Comparison of ENCODE assay signal across 9 cellular contexts in the genomic region with DNA sequence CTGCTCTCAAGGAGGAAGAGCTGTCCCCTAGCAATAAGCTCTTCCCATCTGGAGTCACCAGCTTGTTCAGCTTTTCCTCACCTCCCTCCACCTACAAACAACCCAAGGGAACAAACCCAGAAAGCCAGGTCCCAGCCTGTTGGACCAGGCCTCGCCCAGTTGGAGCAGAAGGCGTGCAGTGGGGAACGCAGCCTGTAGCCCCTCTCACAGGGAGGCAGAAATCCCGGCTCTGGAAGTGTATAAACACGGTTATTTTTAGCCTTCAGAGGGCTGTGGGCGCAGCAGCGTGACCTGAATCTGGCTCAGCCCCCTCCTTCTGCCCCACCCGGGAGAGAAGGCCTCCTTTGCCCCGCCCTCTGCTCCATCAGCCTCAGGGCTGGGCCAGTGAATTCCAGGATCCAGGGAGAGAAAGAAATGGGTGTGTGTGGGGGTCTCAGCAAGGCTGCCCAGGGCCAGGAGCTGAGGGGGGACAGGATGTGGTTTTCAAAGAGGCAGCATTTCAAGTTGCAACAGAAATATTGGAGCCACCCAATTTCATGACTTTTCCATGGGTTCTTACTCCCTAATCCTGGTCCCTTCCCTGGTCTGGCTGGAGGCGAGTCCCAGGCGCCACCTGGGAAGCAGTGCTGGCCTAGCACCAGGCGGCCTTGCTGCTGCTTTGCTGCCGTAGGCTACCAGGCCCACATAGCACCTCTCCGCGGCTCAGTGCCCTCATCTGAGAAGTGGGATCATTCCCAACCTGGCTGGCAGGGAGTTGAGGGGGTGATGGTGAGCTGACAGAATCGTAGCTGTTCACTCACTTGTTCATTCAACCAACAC. TPM values are rescaled to one million over a fixed set of nuclear protein-coding genes. Genes with fewer than 3 reads are reported as not detected.
A peak's percentile ranks its signal among the peaks of the same experiment; 100 is the strongest.
DNase-seq lines count a peak whose midpoint lies in the region; ATAC-seq and TF ChIP-seq lines count a peak whose summit lies in the region.
"Had no signal": no experiment of that assay in that cellular context is flagged by ENCODE, and none has a peak within 500 bp of the region (broad histone marks: within the 10 kb centered on the region; RNA-seq: fewer than 3 reads in every experiment).

No MANE protein-coding gene starts in this region.

- peaks cover 46% of the 10 kb centered on the region for H3K36me3 ChIP-seq in SJSA1

- H3K9me3 ChIP-seq in SJSA1 (replicated peaks) = no peaks in the 10 kb centered on the region

- TF ChIP-seq CTCF in glutamatergic neuron (IDR thresholded peaks at IDR 0.05; ENCODE audit: partially characterized antibody, unreplicated experiment) (no peak), GM13976 (IDR thresholded peaks at IDR 0.05; ENCODE audit: borderline replicate concordance, control extremely low read depth, extremely low read depth, insufficient read depth, missing control alignments) (no peak)

- H3K4me1 Mint-ChIP-seq in glutamatergic neuron (ENCODE audit: low read depth, unreplicated experiment) = peaks cover 58% of the 10 kb centered on the region
- peaks cover 2% of the 10 kb centered on the region for H3K4me1 Mint-ChIP-seq in activated CD8-positive, alpha-beta memory T cell treated with anti-CD3 and anti-CD28 coated beads, Interleukin-2, amount 10 ng/mL, durations not matched to agents 7 days and 5 days

- DNase-seq in Daoy (ENCODE audit: low read depth) (peak; percentile 46), SJSA1 (ENCODE audit: low read depth in 1 of 2, low spot score in 2 of 2) (peak; percentile 77 to 78), glutamatergic neuron (peak; percentile 70), posterior vena cava (ENCODE audit: low spot score) (peak; percentile 89), GM13976 (ENCODE audit: low spot score) (no peak)
- DNase-seq in activated CD8-positive, alpha-beta memory T cell treated with anti-CD3 and anti-CD28 coated beads, Interleukin-2, amount 10 ng/mL, durations not matched to agents 7 days and 5 days = no peak

- peak overlapping the region; percentile 98 for H3K27ac Mint-ChIP-seq in glutamatergic neuron (ENCODE audit: unreplicated experiment)
- no peak overlapping the region for H3K27ac Mint-ChIP-seq in activated CD8-positive, alpha-beta memory T cell treated with anti-CD3 and anti-CD28 coated beads, Interleukin-2, amount 10 ng/mL, durations not matched to agents 7 days and 5 days

- peaks cover 66% of the 10 kb centered on the region for H3K4me1 ChIP-seq in SJSA1 (replicated peaks)

- H3K27me3 Mint-ChIP-seq in glutamatergic neuron (ENCODE audit: unreplicated experiment) = peaks cover 29% of the 10 kb centered on the region
- no peaks in the 10 kb centered on the region for H3K27me3 Mint-ChIP-seq in activated CD8-positive, alpha-beta memory T cell treated with anti-CD3 and anti-CD28 coated beads, Interleukin-2, amount 10 ng/mL, durations not matched to agents 7 days and 5 days
- H3K27me3 Mint-ChIP-seq: activated naive CD4-positive, alpha-beta T cell treated with anti-CD3 and anti-CD28 coated beads, Interleukin-2, amount 50 U/mL, for 24 hours had no signal

- intact Hi-C loops in posterior vena cava (cut with DNase I) = no loop called here

- CTCF ChIA-PET in activated CD8-positive, alpha-beta memory T cell treated with anti-CD3 and anti-CD28 coated beads, Interleukin-2, amount 10 ng/mL, durations not matched to agents 7 days and 5 days (lab: Charles Lee) = interaction anchor here (1.5 kb wide), 1 partner anchor 93 kb away, joined by 7 read pairs; no protein-coding TSS in a partner anchor

- peak overlapping the region; percentile 71 for H3K4me3 Mint-ChIP-seq in glutamatergic neuron (ENCODE audit: unreplicated experiment)
- H3K4me3 Mint-ChIP-seq in activated CD8-positive, alpha-beta memory T cell treated with anti-CD3 and anti-CD28 coated beads, Interleukin-2, amount 10 ng/mL, durations not matched to agents 7 days and 5 days = no peak overlapping the region
- H3K4me3 Mint-ChIP-seq: activated naive CD4-positive, alpha-beta T cell treated with anti-CD3 and anti-CD28 coated beads, Interleukin-2, amount 50 U/mL, for 24 hours had no signal

- peak overlapping the region; percentile 4; the same call in 1 of the 2 replicates for H3K27ac ChIP-seq in SJSA1

- no peak overlapping the region for H3K4me3 ChIP-seq in SJSA1

- H3K27me3 ChIP-seq in SJSA1 (replicated peaks) = no peaks in the 10 kb centered on the region

- in situ Hi-C loops in GM13976 (cut with MboI; ENCODE audit: low sequenced_read_pairs, unreplicated experiment) = no loop called here

- peaks cover 22% of the 10 kb centered on the region for H3K9me3 Mint-ChIP-seq in glutamatergic neuron (ENCODE audit: unreplicated experiment)
- H3K9me3 Mint-ChIP-seq in activated CD8-positive, alpha-beta memory T cell treated with anti-CD3 and anti-CD28 coated beads, Interleukin-2, amount 10 ng/mL, durations not matched to agents 7 days and 5 days (ENCODE audit: low read depth) = no peaks in the 10 kb centered on the region
- H3K9me3 Mint-ChIP-seq: activated naive CD4-positive, alpha-beta T cell treated with anti-CD3 and anti-CD28 coated beads, Interleukin-2, amount 50 U/mL, for 24 hours had no signal

- no peak for ATAC-seq in activated CD8-positive, alpha-beta memory T cell treated with anti-CD3 and anti-CD28 coated beads, Interleukin-2, amount 10 ng/mL, durations not matched to agents 7 days and 5 days
- no peak for ATAC-seq in HG03159 (IDR thresholded peaks at IDR 0.05; ENCODE audit: unreplicated experiment)
- ATAC-seq in GM21786 (IDR thresholded peaks at IDR 0.05; ENCODE audit: unreplicated experiment) = no peak

- no peaks in the 10 kb centered on the region for H3K36me3 Mint-ChIP-seq in glutamatergic neuron (ENCODE audit: unreplicated experiment)
- no peaks in the 10 kb centered on the region for H3K36me3 Mint-ChIP-seq in activated CD8-positive, alpha-beta memory T cell treated with anti-CD3 and anti-CD28 coated beads, Interleukin-2, amount 10 ng/mL, durations not matched to agents 7 days and 5 days
- H3K36me3 Mint-ChIP-seq: activated naive CD4-positive, alpha-beta T cell treated with anti-CD3 and anti-CD28 coated beads, Interleukin-2, amount 50 U/mL, for 24 hours had no signal

RNA-seq across cellular contexts. Expression of a gene that starts 33.5 kb away (rescaled TPM):
- 13.9 TPM in 2 replicates for total RNA-seq in Daoy (2014; rRNA removed; shearing (Covaris generic))
- total RNA-seq in SJSA1 (2014; rRNA removed; shearing (Covaris generic)) = 13.5 and 22.3 TPM in 2 replicates
- total RNA-seq in glutamatergic neuron (ENCODE audit: unreplicated experiment) = 230 TPM
- total RNA-seq in posterior vena cava = 10 to 100 TPM; 61.5 to 62.6 TPM
- total RNA-seq in activated CD8-positive, alpha-beta memory T cell treated with anti-CD3 and anti-CD28 coated beads, Interleukin-2, amount 10 ng/mL, durations not matched to agents 7 days and 5 days = 10 to 100 TPM; 52.7 to 71.5 TPM

Comparison
In these comparisons a context has a peak if more than half of its experiments do, and no peak if none do; other contexts are left out.
1. DNase-seq: peak in Daoy (single experiment), SJSA1 (2 of 2), glutamatergic neuron (single experiment) and posterior vena cava (single experiment); none in activated CD8-positive, alpha-beta memory T cell treated with anti-CD3 and anti-CD28 coated beads, Interleukin-2, amount 10 ng/mL, durations not matched to agents 7 days and 5 days (single experiment) and GM13976 (single experiment).